Comparison of ENCODE assay signal across 9 cellular contexts in genomic region chr13:98335721-98336120, GRCh38.
"Had no signal": no experiment of that assay in that cellular context is flagged by ENCODE, and none has a peak within 500 bp of the region (broad histone marks: within the 10 kb centered on the region; RNA-seq: fewer than 3 reads in every experiment).

No MANE protein-coding gene starts in this region.

- H3K4me3 ChIP-seq: GM23248, HAP-1 had no signal

- H3K9me3 Mint-ChIP-seq: HFFc6 had no signal

- H3K4me1 ChIP-seq: HAP-1 had no signal

- DNase-seq: GM23248, GOT3, H7, HFFc6, IMR-90, KG1 had no signal

- H2AFZ ChIP-seq: GM23248 had no signal

- H3K9ac ChIP-seq: GM23248 had no signal

- ATAC-seq: HCT116 had no signal

- H3K27ac ChIP-seq: GM23248, HL-60 had no signal

- H3K27ac Mint-ChIP-seq: HFFc6 had no signal

- H3K4me3 Mint-ChIP-seq: HFFc6 had no signal

- H3K36me3 ChIP-seq: HAP-1 had no signal
